In genomic region chr17:38704645-38705522, GRCh38 we compare ENCODE assay signal across 1 cellular context.
TF ChIP-seq lines count a peak whose summit lies in the region.

TSS of gene MLLT6 (plus strand) at chr17:38705273. CDS start at chr17:38705633, 360 bp downstream.

TF ChIP-seq in HepG2, 621 proteins besides CTCF, POLR2A, EP300 and RAD21 (continued from another document and continues in another):
- TF ChIP-seq AGO1 (IDR thresholded peaks at IDR 0.05; ENCODE audit: low read depth, low read length, poor library complexity, severe bottlenecking) (peak; percentile 86), ERF (CRISPR knock-in tag; IDR thresholded peaks at IDR 0.05) (no peak), NCOA1 (CRISPR knock-in tag; IDR thresholded peaks at IDR 0.05) (no peak), ZNF350 (CRISPR knock-in tag; IDR thresholded peaks at IDR 0.05; ENCODE audit: borderline replicate concordance, low read depth) (no peak), PPARG (CRISPR knock-in tag; conservative IDR thresholded peaks at IDR 0.05) (no peak), ZBTB8A (CRISPR knock-in tag; IDR thresholded peaks at IDR 0.05; ENCODE audit: borderline replicate concordance, low read depth) (no peak), SALL1 (CRISPR knock-in tag; IDR thresholded peaks at IDR 0.05) (no peak; the same call in 1 of the 2 replicates), TFDP2 (CRISPR knock-in tag; IDR thresholded peaks at IDR 0.05) (0 out of 2 replicates have a peak, but pooled peaks have one; percentile 19), MLLT10 (CRISPR knock-in tag; IDR thresholded peaks at IDR 0.05) (no peak), HDAC2 (CRISPR knock-in tag; IDR thresholded peaks at IDR 0.05) (no peak), YEATS4 (CRISPR knock-in tag; IDR thresholded peaks at IDR 0.05; ENCODE audit: borderline replicate concordance) (peak; percentile 40; the same call in 1 of the 2 replicates), FOXO4 (CRISPR knock-in tag; conservative IDR thresholded peaks at IDR 0.05) (no peak), HIVEP1 (CRISPR knock-in tag; IDR thresholded peaks at IDR 0.05) (no peak), ZSCAN31 (CRISPR knock-in tag; IDR thresholded peaks at IDR 0.05; ENCODE audit: low read depth) (no peak), BRF2 (CRISPR knock-in tag; IDR thresholded peaks at IDR 0.05) (0 out of 2 replicates have a peak, but pooled peaks have one; percentile 21), AKAP8 (CRISPR knock-in tag; IDR thresholded peaks at IDR 0.05) (no peak), ZNF574 (CRISPR knock-in tag; IDR thresholded peaks at IDR 0.05) (peak; percentile 40; the same call in 1 of the 2 replicates), ZNF713 (CRISPR knock-in tag; IDR thresholded peaks at IDR 0.05) (no peak), NR1H2 (CRISPR knock-in tag; IDR thresholded peaks at IDR 0.05; ENCODE audit: borderline replicate concordance, low read depth) (no peak), ZNF747 (CRISPR knock-in tag; IDR thresholded peaks at IDR 0.05; ENCODE audit: borderline replicate concordance) (no peak), RBM22 (optimal IDR thresholded peaks at IDR 0.05; ENCODE audit: low read length) (peak; percentile 70), U2AF1 (optimal IDR thresholded peaks at IDR 0.05; ENCODE audit: low read depth, low read length) (no peak), RFXANK (CRISPR knock-in tag; IDR thresholded peaks at IDR 0.05) (no peak), ZNF576 (CRISPR knock-in tag; IDR thresholded peaks at IDR 0.05) (no peak), TARDBP (CRISPR knock-in tag; IDR thresholded peaks at IDR 0.05) (0 out of 2 replicates have a peak, but pooled peaks have one; percentile 7), EHMT2 (IDR thresholded peaks at IDR 0.05; ENCODE audit: borderline replicate concordance, low read depth, low read length) (no peak), MLXIP (CRISPR knock-in tag; IDR thresholded peaks at IDR 0.05; ENCODE audit: borderline replicate concordance) (peak; percentile 65; the same call in 1 of the 2 replicates), ZNF782 (CRISPR knock-in tag; IDR thresholded peaks at IDR 0.05; ENCODE audit: borderline replicate concordance) (no peak), GABPB1 (CRISPR knock-in tag; IDR thresholded peaks at IDR 0.05) (no peak), SIN3B (IDR thresholded peaks at IDR 0.05; ENCODE audit: low read length) (no peak), ZNF30 (CRISPR knock-in tag; IDR thresholded peaks at IDR 0.05) (no peak), ZEB1 (IDR thresholded peaks at IDR 0.05; ENCODE audit: insufficient replicate concordance, low read depth) (no peak), TCF7L2 (IDR thresholded peaks at IDR 0.05; ENCODE audit: low read depth, low read length) (no peak), ZNF746 (CRISPR knock-in tag; IDR thresholded peaks at IDR 0.05) (no peak; the same call in 1 of the 2 replicates), CREB3 (CRISPR knock-in tag; IDR thresholded peaks at IDR 0.05) (peak; percentile 78; the same call in 1 of the 2 replicates), RFX3 (CRISPR knock-in tag; IDR thresholded peaks at IDR 0.05) (no peak), ZNF790 (CRISPR knock-in tag; IDR thresholded peaks at IDR 0.05; ENCODE audit: borderline replicate concordance) (no peak; the same call in 1 of the 2 replicates), DNMT3B (CRISPR knock-in tag; conservative IDR thresholded peaks at IDR 0.05) (0 out of 2 replicates have a peak, but pooled peaks have one; percentile 56), ZNF24 (IDR thresholded peaks at IDR 0.05) (no peak), ZNF431 (CRISPR knock-in tag; IDR thresholded peaks at IDR 0.05; ENCODE audit: borderline replicate concordance, low read depth) (no peak), NRL (CRISPR knock-in tag; IDR thresholded peaks at IDR 0.05; ENCODE audit: borderline replicate concordance) (no peak), ZSCAN9 (CRISPR knock-in tag; IDR thresholded peaks at IDR 0.05; ENCODE audit: borderline replicate concordance) (no peak), SETDB1 (CRISPR knock-in tag; IDR thresholded peaks at IDR 0.05; ENCODE audit: borderline replicate concordance) (no peak), LRRFIP1 (CRISPR knock-in tag; conservative IDR thresholded peaks at IDR 0.05) (no peak), HMGXB4 (CRISPR knock-in tag; IDR thresholded peaks at IDR 0.05; ENCODE audit: borderline replicate concordance in 1 of 2, low read depth in 1 of 2) (no peak; a peak in 1 of 4 replicates), SMAD9 (CRISPR knock-in tag; IDR thresholded peaks at IDR 0.05) (no peak), ZNF766 (CRISPR knock-in tag; IDR thresholded peaks at IDR 0.05; ENCODE audit: borderline replicate concordance) (peak; percentile 48; the same call in 1 of the 2 replicates), RFX5 (IDR thresholded peaks at IDR 0.05; ENCODE audit: low read depth, low read length) (no peak), CBFB (CRISPR knock-in tag; IDR thresholded peaks at IDR 0.05) (peak; percentile 20; the same call in 1 of the 2 replicates)
